1 cellular context compared by ENCODE assay signal in genomic region chr14:90511795-90512331, GRCh38.
TF ChIP-seq lines count a peak whose summit lies in the region.

No MANE protein-coding gene starts in this region.

TF ChIP-seq in GM23338, 12 proteins besides CTCF, POLR2A, EP300 and RAD21 (continued from another document):
- no peak for TF ChIP-seq ZNF462 (CRISPR knock-in tag; IDR thresholded peaks at IDR 0.05)
- no peak for TF ChIP-seq EZH2 (IDR thresholded peaks at IDR 0.05; ENCODE audit: low read depth, unreplicated experiment)
- no peak for TF ChIP-seq ZNF114 (CRISPR knock-in tag; IDR thresholded peaks at IDR 0.05)
- TF ChIP-seq POLR2AphosphoS5 (IDR thresholded peaks at IDR 0.05; ENCODE audit: low read depth), result no peak
- no peak for TF ChIP-seq EZH2phosphoT487 (IDR thresholded peaks at IDR 0.05; ENCODE audit: unreplicated experiment)
- no peak for TF ChIP-seq ETS1 (IDR thresholded peaks at IDR 0.05)
- TF ChIP-seq NANOG (IDR thresholded peaks at IDR 0.05; ENCODE audit: borderline replicate concordance), result no peak
- TF ChIP-seq ZNF331 (CRISPR knock-in tag; IDR thresholded peaks at IDR 0.05; ENCODE audit: low read depth), result no peak
- no peak for TF ChIP-seq REST (IDR thresholded peaks at IDR 0.05; ENCODE audit: unreplicated experiment)
- no peak for TF ChIP-seq CREB1 (CRISPR knock-in tag; IDR thresholded peaks at IDR 0.05; ENCODE audit: low read depth)
